Comparison of ENCODE assay signal across 18 cellular contexts in genomic region chr10:70806841-70807240, GRCh38. TPM values are rescaled to one million over a fixed set of nuclear protein-coding genes. Genes with fewer than 3 reads are reported as not detected.
A peak's percentile ranks its signal among the peaks of the same experiment; 100 is the strongest.
DNase-seq lines count a peak whose midpoint lies in the region; ATAC-seq and TF ChIP-seq lines count a peak whose summit lies in the region.
"Had no signal": no experiment of that assay in that cellular context is flagged by ENCODE, and none has a peak within 500 bp of the region (broad histone marks: within the 10 kb centered on the region; RNA-seq: fewer than 3 reads in every experiment).

No MANE protein-coding gene starts in this region.

- H3K9me3 Mint-ChIP-seq in GM23338: no peaks in the 10 kb centered on the region
- no peaks in the 10 kb centered on the region for H3K9me3 Mint-ChIP-seq in T-helper 2 cell treated with Interferon-gamma antibody and Interleukin-4, amounts not matched to agents 5 μg/mL and 100 μg/mL, for 36 hours
- H3K9me3 Mint-ChIP-seq in stimulated activated naive CD8-positive, alpha-beta T cell treated with anti-CD3 and anti-CD28 coated beads, Interleukin-15, amount 100 ng/mL, for 72 hours: no peaks in the 10 kb centered on the region
- H3K9me3 Mint-ChIP-seq: CD8-positive, alpha-beta T cell had no signal

- H3K79me2 ChIP-seq in GM23338 (replicated peaks; ENCODE audit: insufficient read depth) (no peaks in the 10 kb centered on the region), Loucy (ENCODE audit: insufficient read depth, low read length) (no peaks in the 10 kb centered on the region)

- no peak for ATAC-seq in GM23338
- ATAC-seq in stimulated activated naive CD8-positive, alpha-beta T cell treated with anti-CD3 and anti-CD28 coated beads, Interleukin-15, amount 100 ng/mL, for 72 hours: no peak
- ATAC-seq: CD8-positive, alpha-beta T cell had no signal

- H3K27ac ChIP-seq in GM23338 (ENCODE audit: low read depth): no peak overlapping the region
- H3K27ac ChIP-seq: C4-2B had no signal

- H3K9me2 ChIP-seq in GM23338 (ENCODE audit: insufficient read depth) (peaks cover 15% of the 10 kb centered on the region), Loucy (replicated peaks; ENCODE audit: low read depth, low read length) (no peaks in the 10 kb centered on the region)

- H3K27ac Mint-ChIP-seq in GM23338: no peak overlapping the region
- H3K27ac Mint-ChIP-seq in T-helper 2 cell treated with Interferon-gamma antibody and Interleukin-4, amounts not matched to agents 5 μg/mL and 100 μg/mL, for 36 hours: no peak overlapping the region
- H3K27ac Mint-ChIP-seq in stimulated activated naive CD8-positive, alpha-beta T cell treated with anti-CD3 and anti-CD28 coated beads, Interleukin-15, amount 100 ng/mL, for 72 hours: no peak overlapping the region
- H3K27ac Mint-ChIP-seq: CD4-positive, CD25-positive, alpha-beta regulatory T cell; CD8-positive, alpha-beta T cell had no signal

- no peak overlapping the region for H2AFZ ChIP-seq in GM23338
- H2AFZ ChIP-seq in Loucy (ENCODE audit: low read length): no peak overlapping the region

- H3K27me3 ChIP-seq in GM23338 (ENCODE audit: insufficient read depth) (no peaks in the 10 kb centered on the region), Loucy (ENCODE audit: insufficient read depth, low read length, poor library complexity, severe bottlenecking) (no peaks in the 10 kb centered on the region)

- TF ChIP-seq CTCF in GM23338 (conservative IDR thresholded peaks at IDR 0.05; ENCODE audit: low read depth in 2 of 2) (no peak), Loucy (conservative IDR thresholded peaks at IDR 0.05; ENCODE audit: low read length) (no peak)

- peaks cover 9% of the 10 kb centered on the region for H3K27me3 Mint-ChIP-seq in GM23338 (ENCODE audit: insufficient read depth, low read depth, poor library complexity)
- peaks cover 15% of the 10 kb centered on the region for H3K27me3 Mint-ChIP-seq in T-helper 2 cell treated with Interferon-gamma antibody and Interleukin-4, amounts not matched to agents 5 μg/mL and 100 μg/mL, for 36 hours (ENCODE audit: low read depth)
- H3K27me3 Mint-ChIP-seq in stimulated activated naive CD8-positive, alpha-beta T cell treated with anti-CD3 and anti-CD28 coated beads, Interleukin-15, amount 100 ng/mL, for 72 hours: peaks cover 27% of the 10 kb centered on the region

- no peaks in the 10 kb centered on the region for H4K20me1 ChIP-seq in GM23338 (replicated peaks; ENCODE audit: insufficient read depth)
- no peaks in the 10 kb centered on the region for H4K20me1 ChIP-seq in Loucy (ENCODE audit: insufficient read depth, low read length, poor library complexity, severe bottlenecking)

- no peaks in the 10 kb centered on the region for H3K9me3 ChIP-seq in Loucy (ENCODE audit: insufficient read depth, low read depth, low read length)
- H3K9me3 ChIP-seq: Caco-2 had no signal

- DNase-seq in GM23338 (ENCODE audit: low spot score) (no peak), astrocyte of the hippocampus (ENCODE audit: low read depth, low spot score) (peak; percentile 50), retina (no peak)
- DNase-seq in T-helper 2 cell treated with Interferon-gamma antibody and Interleukin-4, amounts not matched to agents 5 μg/mL and 100 μg/mL, for 36 hours (ENCODE audit: low spot score): no peak
- no peak for DNase-seq in stimulated activated naive CD8-positive, alpha-beta T cell treated with anti-CD3 and anti-CD28 coated beads, Interleukin-15, amount 100 ng/mL, for 72 hours
- DNase-seq: Caco-2; CD4-positive, CD25-positive, alpha-beta regulatory T cell; CD8-positive, alpha-beta T cell; DMS153; DND-41; H7; HCEC 1CT had no signal

- H3K4me3 ChIP-seq in GM23338: no peak overlapping the region
- H3K4me3 ChIP-seq in Loucy (ENCODE audit: low read length, poor library complexity, severe bottlenecking): no peak overlapping the region

- H3K36me3 Mint-ChIP-seq in GM23338 (ENCODE audit: low read depth): no peaks in the 10 kb centered on the region
- no peaks in the 10 kb centered on the region for H3K36me3 Mint-ChIP-seq in T-helper 2 cell treated with Interferon-gamma antibody and Interleukin-4, amounts not matched to agents 5 μg/mL and 100 μg/mL, for 36 hours (ENCODE audit: low read depth)
- H3K36me3 Mint-ChIP-seq: CD4-positive, CD25-positive, alpha-beta regulatory T cell; CD8-positive, alpha-beta T cell had no signal

- H3K36me3 ChIP-seq in GM23338 (ENCODE audit: insufficient read depth) (no peaks in the 10 kb centered on the region), Loucy (ENCODE audit: insufficient read depth, low read length) (no peaks in the 10 kb centered on the region)

- H3K4me1 Mint-ChIP-seq in GM23338: peaks cover 15% of the 10 kb centered on the region
- H3K4me1 Mint-ChIP-seq in T-helper 2 cell treated with Interferon-gamma antibody and Interleukin-4, amounts not matched to agents 5 μg/mL and 100 μg/mL, for 36 hours (ENCODE audit: low read depth): no peaks in the 10 kb centered on the region
- H3K4me1 Mint-ChIP-seq in stimulated activated naive CD8-positive, alpha-beta T cell treated with anti-CD3 and anti-CD28 coated beads, Interleukin-15, amount 100 ng/mL, for 72 hours: peaks cover 9% of the 10 kb centered on the region
- H3K4me1 Mint-ChIP-seq: CD4-positive, CD25-positive, alpha-beta regulatory T cell had no signal

- H3K4me1 ChIP-seq in GM23338 (ENCODE audit: insufficient read depth): peaks cover 13% of the 10 kb centered on the region
- H3K4me1 ChIP-seq in Loucy (ENCODE audit: insufficient read depth, low read length, poor library complexity, severe bottlenecking): peaks cover 32% of the 10 kb centered on the region
- H3K4me1 ChIP-seq: Caco-2 had no signal

- H3F3A ChIP-seq in GM23338 (replicated peaks; ENCODE audit: low read depth) (no peaks in the 10 kb centered on the region), Loucy (ENCODE audit: low read depth) (0 out of 2 replicates have a peak, but pooled peaks cover 1% of the 10 kb centered on the region)

- peak overlapping the region; percentile 49; the same call in 1 of the 2 replicates for H3K4me2 ChIP-seq in GM23338
- H3K4me2 ChIP-seq in Loucy (ENCODE audit: low read depth, low read length, poor library complexity, severe bottlenecking): peak overlapping the region; percentile 40

- no peak overlapping the region for H3K4me3 Mint-ChIP-seq in GM23338
- H3K4me3 Mint-ChIP-seq in T-helper 2 cell treated with Interferon-gamma antibody and Interleukin-4, amounts not matched to agents 5 μg/mL and 100 μg/mL, for 36 hours: no peak overlapping the region
- H3K4me3 Mint-ChIP-seq in stimulated activated naive CD8-positive, alpha-beta T cell treated with anti-CD3 and anti-CD28 coated beads, Interleukin-15, amount 100 ng/mL, for 72 hours: no peak overlapping the region
- H3K4me3 Mint-ChIP-seq: CD4-positive, CD25-positive, alpha-beta regulatory T cell; CD8-positive, alpha-beta T cell had no signal

- no peak overlapping the region for H3K9ac ChIP-seq in Loucy (ENCODE audit: low read depth, low read length, poor library complexity, severe bottlenecking)

TF ChIP-seq in GM23338, 12 proteins besides CTCF, POLR2A, EP300 and RAD21 (continues in another document):
- no peak for TF ChIP-seq POLR2AphosphoS5 (IDR thresholded peaks at IDR 0.05; ENCODE audit: low read depth)

RNA-seq across cellular contexts. Expression of gene SGPL1, which starts 8.9 kb away (rescaled TPM):
- 42.7 and 43.5 TPM in 2 replicates for total RNA-seq in GM23338 (2014; rRNA removed; shearing (Covaris generic))
- 10.6 and 12.0 TPM in 2 replicates for polyA plus RNA-seq in GM23338 (2016; fragmentation: Nextera tagmentation; extraction: Ambion mirVana)

RNA-seq across cellular contexts. Expression of gene TBATA, which starts 21.7 kb away (rescaled TPM):
- total RNA-seq in GM23338 (2014; rRNA removed; shearing (Covaris generic)): not detected in 2 replicates
- polyA plus RNA-seq in GM23338 (2016; fragmentation: Nextera tagmentation; extraction: Ambion mirVana): not detected in 2 replicates
- total RNA-seq: A172; A673; Caco-2; CD4-positive, CD25-positive, alpha-beta regulatory T cell; CD8-positive, alpha-beta T cell; H1; H7 had no signal
- polyA plus RNA-seq: BJ; CD4-positive, CD25-positive, alpha-beta regulatory T cell; H1 had no signal
